28 cellular contexts compared by ENCODE assay signal in the genomic region with DNA sequence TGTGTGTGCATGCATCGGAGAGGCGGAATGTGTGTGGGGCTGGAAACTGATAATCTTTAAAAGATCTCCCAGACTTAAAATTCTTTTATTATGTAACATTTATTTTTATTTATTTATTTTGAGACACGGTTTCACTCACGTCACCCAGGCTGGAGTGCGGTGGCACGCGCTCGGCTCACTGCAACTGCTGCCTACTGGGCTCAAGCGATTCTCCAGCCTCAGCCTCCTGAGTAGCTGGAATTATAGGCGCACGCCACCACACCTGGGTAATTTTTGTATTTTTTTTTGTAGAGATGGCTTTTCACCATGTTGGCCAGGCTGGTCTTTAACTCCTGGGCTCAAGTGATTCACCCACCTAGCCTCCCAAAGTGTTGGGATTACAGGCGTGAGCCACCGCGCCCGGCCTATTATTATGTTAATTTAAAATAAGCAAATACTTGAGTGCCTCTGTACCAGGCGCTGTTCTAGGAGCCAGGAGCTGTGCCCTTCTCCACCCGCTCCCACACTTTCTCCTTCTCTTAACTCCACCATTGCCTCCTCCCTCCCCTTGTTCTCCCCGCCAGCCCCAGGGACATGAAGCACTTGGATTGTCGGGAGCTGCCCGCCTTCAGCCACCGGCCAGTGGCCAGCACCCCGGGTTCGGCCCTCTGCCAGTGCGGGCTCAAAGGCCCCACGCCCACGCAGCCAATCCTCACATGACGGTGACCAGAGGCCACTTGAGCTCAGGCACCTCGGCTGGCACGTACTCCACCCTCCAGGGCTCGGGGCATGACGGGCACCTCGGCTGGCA.
A peak's percentile ranks its signal among the peaks of the same experiment; 100 is the strongest.
DNase-seq lines count a peak whose midpoint lies in the region; ATAC-seq, FAIRE-seq and TF ChIP-seq lines count a peak whose summit lies in the region.
"Had no signal": no experiment of that assay in that cellular context is flagged by ENCODE, and none has a peak within 500 bp of the region (broad histone marks: within the 10 kb centered on the region; RNA-seq: fewer than 3 reads in every experiment).

No MANE protein-coding gene starts in this region.

- TF ChIP-seq EP300 in K562 (IDR thresholded peaks at IDR 0.05; ENCODE audit: low read length) (no peak), gastroesophageal sphincter (IDR thresholded peaks at IDR 0.05) (no peak)

- H3K27ac ChIP-seq in K562 (ENCODE audit: extremely low read depth, low read depth, low read length) (no peak overlapping the region), gastroesophageal sphincter (no peak overlapping the region)
- H3K27ac ChIP-seq: ascending aorta, cardiac muscle cell, esophagus squamous epithelium, hepatocyte, neutrophil, psoas muscle, transverse colon had no signal

- no peak for TF ChIP-seq RAD21 in K562 (CRISPR knock-in tag; conservative IDR thresholded peaks at IDR 0.05 in 1 of 2, IDR thresholded peaks at IDR 0.05 in 1 of 2)

- no peak overlapping the region for H3K9ac ChIP-seq in K562 (ENCODE audit: insufficient read depth in 1 of 2, low read depth in 2 of 2, low read length in 2 of 2)

- no peak for ATAC-seq in activated T-cell treated with anti-CD3 and anti-CD28 coated beads, Interleukin-2, amount 50 U/mL, for 72 hours (replicated peaks in 1 of 2)
- no peak for ATAC-seq in K562
- no peak for ATAC-seq in gastroesophageal sphincter
- ATAC-seq: left colon, psoas muscle had no signal

- POLR2A ChIA-PET in K562 (lab: Yijun Ruan, JAX) = no interaction called here

- CTCF ChIA-PET in K562 (lab: Yijun Ruan, JAX; ENCODE audit: low intra/inter-chr PET ratio) = no interaction called here

- H3K4me1 ChIP-seq in K562 (replicated peaks in 1 of 2; ENCODE audit: control insufficient read depth in 2 of 2, insufficient read depth in 2 of 2, low read length in 2 of 2) (peaks cover 0 to 9% of the 10 kb centered on the region in 2 experiments; a peak in 1 of 5 replicates), gastroesophageal sphincter (no peaks in the 10 kb centered on the region)
- H3K4me1 ChIP-seq: ascending aorta, BE2C, esophagus squamous epithelium, psoas muscle, transverse colon had no signal

- no peak overlapping the region for H3K4me2 ChIP-seq in K562 (ENCODE audit: insufficient read depth, low read length)
- H3K4me2 ChIP-seq: hepatocyte had no signal

- DNase-seq in activated T-cell treated with anti-CD3 and anti-CD28 coated beads, Interleukin-2, amount 50 U/mL, for 48 hours = peak; percentile 13 to 15
- no peak for DNase-seq in activated T-cell treated with anti-CD3 and anti-CD28 coated beads, Interleukin-2, amount 50 U/mL, for 72 hours
- DNase-seq in H7 = peak; percentile 80
- no peak for DNase-seq in K562 (ENCODE audit: extremely low read depth in 1 of 4, low spot score in 3 of 4)
- peak; percentile 78 for DNase-seq in osteocyte (ENCODE audit: extremely low spot score, unreplicated experiment)
- no peak for DNase-seq in immature natural killer cell
- DNase-seq in DMS153 treated with DMSO at 0.1 percent for 48 hours (lab: John Stamatoyannopoulos, UW; ENCODE audit: unreplicated experiment) = no peak
- DNase-seq: activated CD4-positive, alpha-beta T cell treated with anti-CD3 and anti-CD28 coated beads, Interleukin-2, amount 10 ng/mL, durations not matched to agents 24 days and 14 days; BE2C; DMS53; esophagus squamous epithelium; GDM1; left colon; mesenchymal stem cell; NCI-H1105; NCI-H2029 treated with DMSO at 0.1 percent for 48 hours; SHP77; stimulated activated CD4-positive, alpha-beta T cell treated with anti-CD3 and anti-CD28 coated beads, Interleukin-15, amount 100 ng/mL, for 24 hours; transverse colon had no signal

- intact Hi-C loops in K562 (cut with micrococcal nuclease) = no loop called here

- peaks cover 2% of the 10 kb centered on the region in 2 donors for H3K9me3 Mint-ChIP-seq in activated T-cell treated with anti-CD3 and anti-CD28 coated beads, Interleukin-2, amount 50 U/mL, for 72 hours
- peaks cover 3% of the 10 kb centered on the region for H3K9me3 Mint-ChIP-seq in osteocyte (ENCODE audit: unreplicated experiment)
- H3K9me3 Mint-ChIP-seq in immature natural killer cell = peaks cover 0 to 1% (median 0%) of the 10 kb centered on the region in 6 donors

- in situ Hi-C loops in K562 (cut with MboI) = no loop called here

- no peaks in the 10 kb centered on the region for H3K9me3 ChIP-seq in K562 (replicated peaks; ENCODE audit: control insufficient read depth, insufficient read depth, low read depth, low read length)
- peaks cover 0 to 10% (median 0%) of the 10 kb centered on the region in 3 donors for H3K9me3 ChIP-seq in gastroesophageal sphincter
- H3K9me3 ChIP-seq: ascending aorta, BE2C, esophagus squamous epithelium, neutrophil, psoas muscle had no signal

- BruUV-seq in K562 (replicated peaks; lab: Mats Ljungman, UMichigan) = no TSS peak

- FAIRE-seq in K562 (lab: Jason Lieb, UNC) = no peak
- FAIRE-seq: frontal cortex, GM19239 had no signal

- H3K9me1 ChIP-seq in K562 (ENCODE audit: control insufficient read depth, insufficient read depth, low read length) = no peaks in the 10 kb centered on the region

- 19% methylated on average over 31 of the region's 32 CpGs for WGBS in K562 (ENCODE audit: insufficient coverage, low coverage, missing lambda C conversion rate)
- 83 to 87% methylated on average over 14 to 18 of the region's 32 CpGs for whole genome bisulfite sequencing in gastroesophageal sphincter (ENCODE audit: low coverage in 1 of 2), 2 donors

- H4K20me1 ChIP-seq in K562 (replicated peaks; ENCODE audit: control insufficient read depth, insufficient read depth, low read length) = peaks cover 5% of the 10 kb centered on the region; the same call in 1 of the 2 replicates

- no peak overlapping the region for H2AFZ ChIP-seq in K562 (ENCODE audit: low read depth, low read length)
- H2AFZ ChIP-seq: hepatocyte had no signal

- H3K36me3 ChIP-seq in H7 (replicated peaks; ENCODE audit: control insufficient read depth, insufficient read depth, low read length) = no peaks in the 10 kb centered on the region
- no peaks in the 10 kb centered on the region for H3K36me3 ChIP-seq in K562 (ENCODE audit: control insufficient read depth, insufficient read depth, low read length)
- no peaks in the 10 kb centered on the region for H3K36me3 ChIP-seq in gastroesophageal sphincter
- H3K36me3 ChIP-seq: ascending aorta, BE2C, cardiac muscle cell, esophagus squamous epithelium, neutrophil, transverse colon had no signal

- H3K36me3 Mint-ChIP-seq in activated T-cell treated with anti-CD3 and anti-CD28 coated beads, Interleukin-2, amount 50 U/mL, for 72 hours (ENCODE audit: insufficient read depth in 2 of 2) = peaks cover 0 to 2% of the 10 kb centered on the region in 2 donors
- H3K36me3 Mint-ChIP-seq in osteocyte (ENCODE audit: unreplicated experiment) = no peaks in the 10 kb centered on the region
- no peaks in the 10 kb centered on the region for H3K36me3 Mint-ChIP-seq in immature natural killer cell
- H3K36me3 Mint-ChIP-seq: activated naive CD8-positive, alpha-beta T cell had no signal

- no peak overlapping the region for H3K27ac Mint-ChIP-seq in activated T-cell treated with anti-CD3 and anti-CD28 coated beads, Interleukin-2, amount 50 U/mL, for 72 hours
- no peak overlapping the region for H3K27ac Mint-ChIP-seq in osteocyte (ENCODE audit: unreplicated experiment)
- H3K27ac Mint-ChIP-seq in immature natural killer cell = no peak overlapping the region
- H3K27ac Mint-ChIP-seq: activated CD4-positive, alpha-beta T cell treated with anti-CD3 and anti-CD28 coated beads, Interleukin-2, amount 10 ng/mL, durations not matched to agents 24 days and 14 days; activated naive CD8-positive, alpha-beta T cell had no signal

- H3K27me3 ChIP-seq in H7 (ENCODE audit: control insufficient read depth, insufficient read depth, low read length) = peaks cover 7% of the 10 kb centered on the region; the same call in 1 of the 2 replicates
- H3K27me3 ChIP-seq in K562 (ENCODE audit: control insufficient read depth in 2 of 2, insufficient read depth in 2 of 2, low read length in 2 of 2) = peaks cover 41 to 77% of the 10 kb centered on the region in 2 experiments; a peak in 4 of 5 replicates
- peaks cover 27% of the 10 kb centered on the region for H3K27me3 ChIP-seq in gastroesophageal sphincter
- H3K27me3 ChIP-seq: ascending aorta, BE2C, cardiac muscle cell, hepatocyte had no signal

- H3K79me2 ChIP-seq in K562 (ENCODE audit: control insufficient read depth, insufficient read depth, low read length) = no peaks in the 10 kb centered on the region
- H3K79me2 ChIP-seq: hepatocyte had no signal

- peaks cover 37% of the 10 kb centered on the region for H3K4me1 Mint-ChIP-seq in activated T-cell treated with anti-CD3 and anti-CD28 coated beads, Interleukin-2, amount 50 U/mL, for 72 hours (ENCODE audit: low read depth)
- H3K4me1 Mint-ChIP-seq in osteocyte (ENCODE audit: unreplicated experiment) (no peaks in the 10 kb centered on the region), immature natural killer cell (peaks cover 20 to 24% of the 10 kb centered on the region in 2 donors)

- no peak overlapping the region for H3K4me3 Mint-ChIP-seq in activated T-cell treated with anti-CD3 and anti-CD28 coated beads, Interleukin-2, amount 50 U/mL, for 72 hours
- H3K4me3 Mint-ChIP-seq in osteocyte (ENCODE audit: unreplicated experiment) (no peak overlapping the region), immature natural killer cell (no peak overlapping the region)
- H3K4me3 Mint-ChIP-seq: activated CD4-positive, alpha-beta T cell treated with anti-CD3 and anti-CD28 coated beads, Interleukin-2, amount 10 ng/mL, durations not matched to agents 24 days and 14 days; activated naive CD8-positive, alpha-beta T cell had no signal

- H3K27me3 Mint-ChIP-seq in activated T-cell treated with anti-CD3 and anti-CD28 coated beads, Interleukin-2, amount 50 U/mL, for 72 hours (ENCODE audit: low read depth) = no peaks in the 10 kb centered on the region
- no peaks in the 10 kb centered on the region for H3K27me3 Mint-ChIP-seq in osteocyte (ENCODE audit: unreplicated experiment)
- peaks cover 4 to 18% (median 17%) of the 10 kb centered on the region in 3 donors for H3K27me3 Mint-ChIP-seq in immature natural killer cell (ENCODE audit: low read depth in 3 of 3)
- H3K27me3 Mint-ChIP-seq: activated naive CD8-positive, alpha-beta T cell had no signal

- TF ChIP-seq CTCF in K562 (IDR thresholded peaks at IDR 0.05 in 2 of 3, conservative IDR thresholded peaks at IDR 0.05 in 1 of 3; ENCODE audit: insufficient read depth in 2 of 3, low read depth in 1 of 3, low read length in 3 of 3) (no peak), osteocyte (IDR thresholded peaks at IDR 0.05) (no peak), gastroesophageal sphincter (IDR thresholded peaks at IDR 0.05) (no peak)

- H3K4me3 ChIP-seq in H7 (ENCODE audit: insufficient read depth, low read depth, low read length) = no peak overlapping the region
- no peak overlapping the region for H3K4me3 ChIP-seq in K562
- no peak overlapping the region for H3K4me3 ChIP-seq in gastroesophageal sphincter
- H3K4me3 ChIP-seq: ascending aorta, cardiac muscle cell, esophagus squamous epithelium, hepatocyte, psoas muscle, transverse colon had no signal

- TF ChIP-seq POLR2A in K562 (conservative IDR thresholded peaks at IDR 0.05) = no peak
- no peak for TF ChIP-seq POLR2A in gastroesophageal sphincter (IDR thresholded peaks at IDR 0.05)

TF ChIP-seq in K562, 482 proteins besides CTCF, POLR2A, EP300 and RAD21:
- TF ChIP-seq HNRNPL (IDR thresholded peaks at IDR 0.05; ENCODE audit: low read depth, low read length) (no peak), EGR1 (conservative IDR thresholded peaks at IDR 0.05) (peak; percentile 35; the same call in 1 of the 2 replicates)

Comparison
In these comparisons a context has a peak if more than half of its experiments do, and no peak if none do; other contexts are left out.
1. DNase-seq: peak in activated T-cell treated with anti-CD3 and anti-CD28 coated beads, Interleukin-2, amount 50 U/mL, for 48 hours (2 of 2), H7 (single experiment) and osteocyte (single experiment); none in activated T-cell treated with anti-CD3 and anti-CD28 coated beads, Interleukin-2, amount 50 U/mL, for 72 hours (0 of 2), K562 (0 of 4), immature natural killer cell (0 of 3) and DMS153 treated with DMSO at 0.1 percent for 48 hours (single experiment).